12 cellular contexts compared by ENCODE assay signal in the genomic region with DNA sequence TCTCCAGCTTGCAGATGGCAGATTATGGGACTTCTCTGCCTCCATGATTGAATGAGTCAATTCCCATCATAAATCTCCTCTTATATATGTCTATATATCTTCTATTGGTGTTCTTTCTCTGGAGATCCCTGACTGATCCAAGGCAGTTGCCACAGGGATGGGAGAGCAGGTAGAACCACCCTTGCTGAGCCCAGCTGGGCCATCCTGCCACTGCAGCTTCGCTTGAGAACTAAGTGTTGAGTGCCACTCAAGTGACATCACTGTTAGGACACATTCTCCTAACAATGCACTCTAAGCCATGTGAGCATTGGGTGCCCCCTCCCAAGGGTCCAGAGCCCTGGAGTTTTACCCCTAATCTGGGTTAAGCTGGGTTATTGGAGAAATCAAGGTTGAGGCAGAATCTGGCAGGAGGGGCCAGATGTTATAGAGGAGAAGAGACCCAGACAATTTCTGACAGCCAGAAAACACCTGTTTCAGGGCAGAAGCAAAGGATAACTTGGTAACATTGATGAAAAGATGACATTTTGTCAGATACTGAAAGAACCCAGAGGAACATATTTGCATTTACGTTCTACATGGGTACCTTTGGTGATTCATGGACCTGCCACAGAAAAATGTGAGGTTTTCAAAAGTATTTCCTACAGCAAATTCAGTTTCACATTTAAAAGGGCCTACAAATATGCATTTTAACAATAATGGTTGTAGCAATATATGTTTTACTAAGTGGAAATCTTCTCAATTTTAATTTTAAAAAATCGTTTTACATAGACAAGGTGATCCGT. TPM values are rescaled to one million over a fixed set of nuclear protein-coding genes. Genes with fewer than 3 reads are reported as not detected.
DNase-seq lines count a peak whose midpoint lies in the region; ATAC-seq and TF ChIP-seq lines count a peak whose summit lies in the region.
"Had no signal": no experiment of that assay in that cellular context is flagged by ENCODE, and none has a peak within 500 bp of the region (broad histone marks: within the 10 kb centered on the region; RNA-seq: fewer than 3 reads in every experiment).

No MANE protein-coding gene starts in this region.

- ATAC-seq in HG02588 (IDR thresholded peaks at IDR 0.05; ENCODE audit: unreplicated experiment), result peak; percentile 59
- ATAC-seq in HG03520 (IDR thresholded peaks at IDR 0.05; ENCODE audit: unreplicated experiment), result peak; percentile 68
- ATAC-seq in left lobe of liver, result no peak
- no peak for ATAC-seq in T-helper 17 cell
- ATAC-seq: A549 had no signal

- no peak overlapping the region for H3K4me3 Mint-ChIP-seq in activated CD4-positive, alpha-beta T cell treated with anti-CD3 and anti-CD28 coated beads, Interleukin-2, amount 10 ng/mL, durations not matched to agents 24 days and 14 days
- peak overlapping the region; percentile 2 for H3K4me3 Mint-ChIP-seq in stimulated activated naive CD8-positive, alpha-beta T cell treated with anti-CD3 and anti-CD28 coated beads, Interleukin-15, Interleukin-2, amounts not matched to agents 100 ng/mL and 50 ng/mL, for 24 hours
- no peak overlapping the region for H3K4me3 Mint-ChIP-seq in T-helper 17 cell

- H3K27me3 ChIP-seq in adrenal gland, result no peaks in the 10 kb centered on the region
- H3K27me3 ChIP-seq: Peyer's patch, suprapubic skin had no signal

- H3K4me1 Mint-ChIP-seq in activated CD4-positive, alpha-beta T cell treated with anti-CD3 and anti-CD28 coated beads, Interleukin-2, amount 10 ng/mL, durations not matched to agents 24 days and 14 days, result peaks cover 13% of the 10 kb centered on the region
- peaks cover 21% of the 10 kb centered on the region for H3K4me1 Mint-ChIP-seq in stimulated activated naive CD8-positive, alpha-beta T cell treated with anti-CD3 and anti-CD28 coated beads, Interleukin-15, Interleukin-2, amounts not matched to agents 100 ng/mL and 50 ng/mL, for 24 hours (ENCODE audit: low read depth)
- H3K4me1 Mint-ChIP-seq in T-helper 17 cell, result peaks cover 4% of the 10 kb centered on the region

- H3K9me3 ChIP-seq in adrenal gland (replicated peaks in 1 of 3), result no peaks in the 10 kb centered on the region
- H3K9me3 ChIP-seq in T-helper 17 cell (ENCODE audit: control insufficient read depth, low read length, poor library complexity, severe bottlenecking), result no peaks in the 10 kb centered on the region
- H3K9me3 ChIP-seq: A549, Peyer's patch, suprapubic skin had no signal

- 80 to 87% (median 82%) methylated on average over 4 of the region's 4 CpGs for WGBS in adrenal gland, 4 donors

- no peak overlapping the region for H3K27ac ChIP-seq in adrenal gland
- H3K27ac ChIP-seq: A549, suprapubic skin had no signal

- peaks cover 0 to 6% of the 10 kb centered on the region in 2 donors for H3K4me1 ChIP-seq in adrenal gland (replicated peaks in 1 of 2)
- H3K4me1 ChIP-seq: A549 had no signal

- H3K27ac Mint-ChIP-seq in activated CD4-positive, alpha-beta T cell treated with anti-CD3 and anti-CD28 coated beads, Interleukin-2, amount 10 ng/mL, durations not matched to agents 24 days and 14 days, result peak overlapping the region; percentile 29
- H3K27ac Mint-ChIP-seq in stimulated activated naive CD8-positive, alpha-beta T cell treated with anti-CD3 and anti-CD28 coated beads, Interleukin-15, Interleukin-2, amounts not matched to agents 100 ng/mL and 50 ng/mL, for 24 hours, result peak overlapping the region; percentile 43
- no peak overlapping the region for H3K27ac Mint-ChIP-seq in T-helper 17 cell

- H3K9me3 Mint-ChIP-seq in activated CD4-positive, alpha-beta T cell treated with anti-CD3 and anti-CD28 coated beads, Interleukin-2, amount 10 ng/mL, durations not matched to agents 24 days and 14 days, result no peaks in the 10 kb centered on the region
- no peaks in the 10 kb centered on the region for H3K9me3 Mint-ChIP-seq in stimulated activated naive CD8-positive, alpha-beta T cell treated with anti-CD3 and anti-CD28 coated beads, Interleukin-15, Interleukin-2, amounts not matched to agents 100 ng/mL and 50 ng/mL, for 24 hours

- intact Hi-C loops in activated CD4-positive, alpha-beta T cell treated with anti-CD3 and anti-CD28 coated beads, Interleukin-2, amount 10 ng/mL, durations not matched to agents 24 days and 14 days (cut with micrococcal nuclease), result loop anchor here (5.0 kb wide), 2 partner anchors 172 to 253 kb away; a partner anchor contains a TSS
- intact Hi-C loops in adrenal gland (cut with DNase I), result loop anchor here (5.0 to 10.0 kb wide), 5 partner anchors 245 to 915 kb away; no protein-coding TSS in a partner anchor

- no peak overlapping the region for H3K4me3 ChIP-seq in adrenal gland
- H3K4me3 ChIP-seq: A549, Peyer's patch, suprapubic skin had no signal

- H3K36me3 ChIP-seq in adrenal gland (replicated peaks in 1 of 2), result no peaks in the 10 kb centered on the region
- H3K36me3 ChIP-seq: Peyer's patch, suprapubic skin had no signal

- TF ChIP-seq CTCF in adrenal gland (IDR thresholded peaks at IDR 0.05), result no peak

- no peak for TF ChIP-seq POLR2A in adrenal gland (IDR thresholded peaks at IDR 0.05)

- no peak for DNase-seq in activated CD4-positive, alpha-beta T cell treated with anti-CD3 and anti-CD28 coated beads, Interleukin-2, amount 10 ng/mL, durations not matched to agents 24 days and 14 days
- no peak for DNase-seq in activated CD4-positive, alpha-beta T cell treated with anti-CD3 and anti-CD28 coated beads for 1 hour
- DNase-seq in left lobe of liver (ENCODE audit: low spot score) (no peak), adrenal gland (no peak), T-helper 17 cell (no peak)
- DNase-seq: activated CD4-positive, alpha-beta T cell treated with anti-CD3 and anti-CD28 coated beads, Interleukin-2, amount 50 U/mL, for 1 hour; Peyer's patch had no signal

- no peaks in the 10 kb centered on the region for H3K27me3 Mint-ChIP-seq in activated CD4-positive, alpha-beta T cell treated with anti-CD3 and anti-CD28 coated beads, Interleukin-2, amount 10 ng/mL, durations not matched to agents 24 days and 14 days
- no peaks in the 10 kb centered on the region for H3K27me3 Mint-ChIP-seq in stimulated activated naive CD8-positive, alpha-beta T cell treated with anti-CD3 and anti-CD28 coated beads, Interleukin-15, Interleukin-2, amounts not matched to agents 100 ng/mL and 50 ng/mL, for 24 hours
- H3K27me3 Mint-ChIP-seq in T-helper 17 cell, result no peaks in the 10 kb centered on the region

- H3K36me3 Mint-ChIP-seq in activated CD4-positive, alpha-beta T cell treated with anti-CD3 and anti-CD28 coated beads, Interleukin-2, amount 10 ng/mL, durations not matched to agents 24 days and 14 days (ENCODE audit: low read depth), result no peaks in the 10 kb centered on the region
- no peaks in the 10 kb centered on the region for H3K36me3 Mint-ChIP-seq in stimulated activated naive CD8-positive, alpha-beta T cell treated with anti-CD3 and anti-CD28 coated beads, Interleukin-15, Interleukin-2, amounts not matched to agents 100 ng/mL and 50 ng/mL, for 24 hours (ENCODE audit: low read depth)
- H3K36me3 Mint-ChIP-seq in T-helper 17 cell (ENCODE audit: low read depth), result no peaks in the 10 kb centered on the region

RNA-seq across cellular contexts. Expression of a gene that starts 57.2 kb away (rescaled TPM):
- 122 and 128 TPM in 2 replicates for total RNA-seq in activated CD4-positive, alpha-beta T cell treated with anti-CD3 and anti-CD28 coated beads, Interleukin-2, amount 10 ng/mL, durations not matched to agents 24 days and 14 days
- total RNA-seq in left lobe of liver (32.3 TPM), adrenal gland (100 to 1,000 TPM in 1 of 8 donors, 10 to 100 TPM in 7; 31.5 to 114 (median 67.0) TPM), T-helper 17 cell (100 to 1,000 TPM; 167 to 312 TPM)
- 10 to 100 TPM; 49.3 to 62.3 (median 55.7) TPM for polyA plus RNA-seq in adrenal gland

Comparison
In these comparisons a context has a peak if more than half of its experiments do, and no peak if none do; other contexts are left out.
1. ATAC-seq: peak in HG02588 (single experiment) and HG03520 (single experiment); none in left lobe of liver (single experiment) and T-helper 17 cell (single experiment).